Comparison of ENCODE assay signal across 10 cellular contexts in the genomic region with DNA sequence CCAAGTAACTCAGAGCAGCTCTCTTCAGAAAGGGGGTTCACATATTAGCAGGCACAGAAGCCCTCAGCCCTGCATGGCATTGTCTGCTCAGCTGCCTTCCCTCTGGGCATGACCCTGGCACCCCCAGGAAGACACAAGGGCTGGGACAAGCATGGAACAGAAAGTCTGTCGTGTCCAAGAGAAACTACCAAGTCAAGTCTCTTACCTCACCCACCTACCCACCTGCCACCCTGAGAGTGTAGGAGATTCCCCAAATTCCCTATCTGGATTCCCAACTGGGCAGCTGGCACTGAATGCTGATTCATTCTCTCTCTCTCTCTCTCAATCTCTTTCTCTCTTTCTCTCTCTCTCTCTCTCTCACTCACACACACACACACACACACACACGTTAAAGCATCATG. TPM values are rescaled to one million over a fixed set of nuclear protein-coding genes. Genes with fewer than 3 reads are reported as not detected.
DNase-seq lines count a peak whose midpoint lies in the region; ATAC-seq, FAIRE-seq and TF ChIP-seq lines count a peak whose summit lies in the region.
"Had no signal": no experiment of that assay in that cellular context is flagged by ENCODE, and none has a peak within 500 bp of the region (broad histone marks: within the 10 kb centered on the region; RNA-seq: fewer than 3 reads in every experiment).

No MANE protein-coding gene starts in this region.

- H3K4me3 ChIP-seq in keratinocyte (ENCODE audit: control insufficient read depth in 2 of 3, extremely low read depth in 1 of 3, insufficient read depth in 2 of 3, low read depth in 1 of 3, low read length in 3 of 3) (no peak overlapping the region), subcutaneous abdominal adipose tissue (ENCODE audit: low read depth in 1 of 5, low read length in 5 of 5) (peak overlapping the region in 3 of 5 donors; percentile 6 to 14 (median 13))

- peaks cover 41% of the 10 kb centered on the region for H3K4me1 ChIP-seq in keratinocyte (ENCODE audit: control insufficient read depth, extremely low read depth, insufficient read depth, low read length)
- H3K4me1 ChIP-seq in subcutaneous abdominal adipose tissue (ENCODE audit: control insufficient read depth in 5 of 5, insufficient read depth in 5 of 5, low read length in 5 of 5), result peaks cover 24 to 99% (median 94%) of the 10 kb centered on the region in 5 donors

- H3K9me1 ChIP-seq in keratinocyte (ENCODE audit: control insufficient read depth, extremely low read depth, insufficient read depth, low read length), result peaks cover 3% of the 10 kb centered on the region

- POLR2A ChIA-PET in activated CD4-positive, alpha-beta T cell treated with anti-CD3 and anti-CD28 coated beads for 36 hours (lab: Charles Lee), result interaction anchor here (1.3 kb wide), 1 partner anchor 23 kb away, joined by 4 read pairs; no protein-coding TSS in a partner anchor
- POLR2A ChIA-PET in HEK293T (lab: Yijun Ruan, JAX), result interaction anchor here (1.6 kb wide), 1 partner anchor 81 kb away, joined by 3 read pairs; no protein-coding TSS in a partner anchor

- H3K79me2 ChIP-seq in keratinocyte (ENCODE audit: control insufficient read depth, insufficient read depth, low read length), result peaks cover 91% of the 10 kb centered on the region

- H3K4me1 Mint-ChIP-seq in activated CD4-positive, alpha-beta T cell treated with anti-CD3 and anti-CD28 coated beads for 36 hours, result peaks cover 94% of the 10 kb centered on the region
- peaks cover 75% of the 10 kb centered on the region for H3K4me1 Mint-ChIP-seq in activated T-helper 17 cell treated with anti-CD3 and anti-CD28 coated beads, Interleukin-2, amount 50 U/mL, for 72 hours

- peak overlapping the region; percentile 85 for H3K27ac Mint-ChIP-seq in activated CD4-positive, alpha-beta T cell treated with anti-CD3 and anti-CD28 coated beads for 36 hours
- H3K27ac Mint-ChIP-seq in activated T-helper 17 cell treated with anti-CD3 and anti-CD28 coated beads, Interleukin-2, amount 50 U/mL, for 72 hours, result peak overlapping the region; percentile 96

- intact Hi-C loops in activated CD4-positive, alpha-beta T cell treated with anti-CD3 and anti-CD28 coated beads for 36 hours (cut with DNase I, micrococcal nuclease), result loop anchor here in 1 of 2 experiments (10.0 kb wide), 1 partner anchor 254 kb away; no protein-coding TSS in a partner anchor

- H3K9ac ChIP-seq in keratinocyte (ENCODE audit: control insufficient read depth, extremely low read depth, insufficient read depth, low read length) (no peak overlapping the region), subcutaneous abdominal adipose tissue (ENCODE audit: low read length in 5 of 5) (peak overlapping the region; percentile 4 to 58 (median 52))

- peaks cover 2 to 12% of the 10 kb centered on the region in 2 experiments for H3K36me3 ChIP-seq in keratinocyte (ENCODE audit: control insufficient read depth in 2 of 2, extremely low read depth in 1 of 2, insufficient read depth in 2 of 2, low read length in 2 of 2)
- H3K36me3 ChIP-seq in subcutaneous abdominal adipose tissue (ENCODE audit: control insufficient read depth in 5 of 5, insufficient read depth in 5 of 5, low read length in 5 of 5), result peaks cover 0 to 3% (median 0%) of the 10 kb centered on the region in 5 donors

- H3K27me3 Mint-ChIP-seq in activated CD4-positive, alpha-beta T cell treated with anti-CD3 and anti-CD28 coated beads for 36 hours, result no peaks in the 10 kb centered on the region
- no peaks in the 10 kb centered on the region for H3K27me3 Mint-ChIP-seq in activated T-helper 17 cell treated with anti-CD3 and anti-CD28 coated beads, Interleukin-2, amount 50 U/mL, for 72 hours

- no peaks in the 10 kb centered on the region for H3K27me3 ChIP-seq in keratinocyte (ENCODE audit: control insufficient read depth, extremely low read depth, insufficient read depth, low read length)
- no peaks in the 10 kb centered on the region for H3K27me3 ChIP-seq in subcutaneous abdominal adipose tissue (ENCODE audit: control insufficient read depth in 5 of 5, insufficient read depth in 4 of 5, low read length in 5 of 5)

- H2AFZ ChIP-seq in keratinocyte (ENCODE audit: control insufficient read depth, low read length), result no peak overlapping the region

- no peaks in the 10 kb centered on the region for H4K20me1 ChIP-seq in keratinocyte (ENCODE audit: control insufficient read depth, extremely low read depth, insufficient read depth, low read length)

- FAIRE-seq in keratinocyte (lab: Jason Lieb, UNC), result no peak
- FAIRE-seq: A204.1, colon had no signal

- H3K9me3 Mint-ChIP-seq in activated CD4-positive, alpha-beta T cell treated with anti-CD3 and anti-CD28 coated beads for 36 hours (ENCODE audit: low read depth), result no peaks in the 10 kb centered on the region
- no peaks in the 10 kb centered on the region for H3K9me3 Mint-ChIP-seq in activated T-helper 17 cell treated with anti-CD3 and anti-CD28 coated beads, Interleukin-2, amount 50 U/mL, for 72 hours

- peak overlapping the region; percentile 4 for H3K27ac ChIP-seq in keratinocyte (ENCODE audit: control insufficient read depth, insufficient read depth, low read length)
- peak overlapping the region; percentile 71 for H3K27ac ChIP-seq in subcutaneous abdominal adipose tissue (ENCODE audit: low read depth, low read length)

- H3K36me3 Mint-ChIP-seq in activated CD4-positive, alpha-beta T cell treated with anti-CD3 and anti-CD28 coated beads for 36 hours (ENCODE audit: low read depth), result no peaks in the 10 kb centered on the region
- H3K36me3 Mint-ChIP-seq in activated T-helper 17 cell treated with anti-CD3 and anti-CD28 coated beads, Interleukin-2, amount 50 U/mL, for 72 hours (ENCODE audit: low read depth), result peaks cover 42% of the 10 kb centered on the region

- CTCF ChIA-PET in activated CD4-positive, alpha-beta T cell treated with anti-CD3 and anti-CD28 coated beads for 36 hours (lab: Charles Lee), result interaction anchor here (1.9 kb wide), 1 partner anchor 12 kb away, joined by 8 read pairs; no protein-coding TSS in a partner anchor
- CTCF ChIA-PET in HEK293T (lab: Yijun Ruan, JAX), result interaction anchor here (1.1 kb wide), 1 partner anchor 19 kb away, joined by 5 read pairs; no protein-coding TSS in a partner anchor

- H3K4me3 Mint-ChIP-seq in activated CD4-positive, alpha-beta T cell treated with anti-CD3 and anti-CD28 coated beads for 36 hours, result peak overlapping the region; percentile 56
- peak overlapping the region; percentile 90 for H3K4me3 Mint-ChIP-seq in activated T-helper 17 cell treated with anti-CD3 and anti-CD28 coated beads, Interleukin-2, amount 50 U/mL, for 72 hours

- TF ChIP-seq CTCF in keratinocyte (optimal IDR thresholded peaks at IDR 0.05 in 1 of 3, IDR thresholded peaks at IDR 0.05 in 1 of 3, conservative IDR thresholded peaks at IDR 0.05 in 1 of 3; ENCODE audit: extremely low read depth in 1 of 3, insufficient read depth in 2 of 3, low read length in 3 of 3), result no peak

- ATAC-seq in activated CD4-positive, alpha-beta T cell treated with anti-CD3 and anti-CD28 coated beads for 36 hours, result no peak
- no peak for ATAC-seq in activated T-helper 17 cell treated with anti-CD3 and anti-CD28 coated beads, Interleukin-2, amount 50 U/mL, for 72 hours (replicated peaks)
- no peak for ATAC-seq in GM18861 (IDR thresholded peaks at IDR 0.05; ENCODE audit: unreplicated experiment)

- dilution Hi-C loops in keratinocyte (cut with MboI; ENCODE audit: extremely low pct_ligation_motif_present, low sequenced_read_pairs), result no loop called here

- H3K4me2 ChIP-seq in keratinocyte (ENCODE audit: control insufficient read depth, extremely low read depth, insufficient read depth, low read depth, low read length), result peak overlapping the region; percentile 19

- no peak for DNase-seq in activated CD4-positive, alpha-beta T cell treated with anti-CD3 and anti-CD28 coated beads for 36 hours
- DNase-seq in activated CD4-positive, alpha-beta T cell treated with anti-CD3 and anti-CD28 coated beads for 1 hour, result no peak
- DNase-seq in keratinocyte (ENCODE audit: low read depth, low spot score), result no peak
- DNase-seq in NCI-H1436 treated with DMSO at 0.1 percent for 48 hours (lab: John Stamatoyannopoulos, UW), result no peak
- DNase-seq in HEK293T (ENCODE audit: extremely low spot score), result no peak

- H3K9me3 ChIP-seq in keratinocyte (ENCODE audit: control insufficient read depth, low read depth, low read length) (no peaks in the 10 kb centered on the region), subcutaneous abdominal adipose tissue (ENCODE audit: control insufficient read depth in 5 of 5, low read length in 5 of 5) (no peaks in the 10 kb centered on the region)

TF ChIP-seq in HEK293T, 16 proteins besides CTCF, POLR2A, EP300 and RAD21 (continues in another document):
- no peak for TF ChIP-seq L3MBTL2 (conservative IDR thresholded peaks at IDR 0.05)
- no peak for TF ChIP-seq FOXK2 (IDR thresholded peaks at IDR 0.05)
- no peak for TF ChIP-seq ARNT (IDR thresholded peaks at IDR 0.05)
- no peak for TF ChIP-seq SUZ12 (IDR thresholded peaks at IDR 0.05)
- no peak for TF ChIP-seq ELF4 (IDR thresholded peaks at IDR 0.05)
- TF ChIP-seq TARDBP (IDR thresholded peaks at IDR 0.05), result no peak
- no peak for TF ChIP-seq FOXM1 (IDR thresholded peaks at IDR 0.05; ENCODE audit: borderline replicate concordance)
- TF ChIP-seq, protein P1, sequence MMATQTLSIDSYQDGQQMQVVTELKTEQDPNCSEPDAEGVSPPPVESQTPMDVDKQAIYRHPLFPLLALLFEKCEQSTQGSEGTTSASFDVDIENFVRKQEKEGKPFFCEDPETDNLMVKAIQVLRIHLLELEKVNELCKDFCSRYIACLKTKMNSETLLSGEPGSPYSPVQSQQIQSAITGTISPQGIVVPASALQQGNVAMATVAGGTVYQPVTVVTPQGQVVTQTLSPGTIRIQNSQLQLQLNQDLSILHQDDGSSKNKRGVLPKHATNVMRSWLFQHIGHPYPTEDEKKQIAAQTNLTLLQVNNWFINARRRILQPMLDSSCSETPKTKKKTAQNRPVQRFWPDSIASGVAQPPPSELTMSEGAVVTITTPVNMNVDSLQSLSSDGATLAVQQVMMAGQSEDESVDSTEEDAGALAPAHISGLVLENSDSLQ (IDR thresholded peaks at IDR 0.05), result no peak
- no peak for TF ChIP-seq BHLHE40 (IDR thresholded peaks at IDR 0.05; ENCODE audit: borderline replicate concordance)
- TF ChIP-seq FOXA1 (IDR thresholded peaks at IDR 0.05), result no peak
- no peak for TF ChIP-seq ZNF384 (IDR thresholded peaks at IDR 0.05)

RNA-seq across cellular contexts. Expression of a gene that starts 21.6 kb away (rescaled TPM):
- 1 to 10 TPM; 7.2 to 9.3 TPM for total RNA-seq in activated CD4-positive, alpha-beta T cell treated with anti-CD3 and anti-CD28 coated beads for 36 hours
- 10 to 100 TPM; 23.4 to 40.7 TPM for total RNA-seq in activated T-helper 17 cell treated with anti-CD3 and anti-CD28 coated beads, Interleukin-2, amount 50 U/mL, for 72 hours
- polyA plus RNA-seq in keratinocyte, result 9.5 to 12.2 TPM (median 10.7 TPM) in 3 replicates
- polyA plus RNA-seq in keratinocyte (2011; ENCODE audit: low read depth), result 11.9 TPM
- polyA plus RNA-seq in keratinocyte (2011; cell fraction: cytosol; rRNA removed), result 4.7 and 4.9 TPM in 2 replicates
- 21.0 and 21.4 TPM in 2 replicates for polyA plus RNA-seq in keratinocyte (2011; cell fraction: nucleus; rRNA removed)
- 7.5 and 10.4 TPM in 2 replicates for polyA plus RNA-seq in keratinocyte (2012; ENCODE audit: low replicate concordance)
- 16.0 to 44.2 TPM (median 24.0 TPM) in 3 replicates for polyA minus RNA-seq in keratinocyte
- polyA minus RNA-seq in keratinocyte (2011; cell fraction: cytosol; rRNA and poly(A)+ RNA removed), result 15.0 TPM
- polyA minus RNA-seq in keratinocyte (2011; cell fraction: nucleus; rRNA and poly(A)+ RNA removed), result 19.5 and 21.6 TPM in 2 replicates

Comparison
In these comparisons a context has a peak if more than half of its experiments do, and no peak if none do; other contexts are left out.
1. H3K4me3 ChIP-seq: peak in subcutaneous abdominal adipose tissue (3 of 5); none in keratinocyte (0 of 3).